Comparison of ENCODE assay signal across 8 cellular contexts in genomic region chr4:140049024-140049923, GRCh38.
DNase-seq lines count a peak whose midpoint lies in the region; ATAC-seq and TF ChIP-seq lines count a peak whose summit lies in the region.

No MANE protein-coding gene starts in this region.

- peaks cover 12% of the 10 kb centered on the region for H3K4me1 ChIP-seq in mucosa of descending colon (ENCODE audit: low read depth)

- no peak overlapping the region for H3K4me3 ChIP-seq in mucosa of descending colon

- no peak for TF ChIP-seq CTCF in mucosa of descending colon (IDR thresholded peaks at IDR 0.05)

- ATAC-seq in HG03135 (IDR thresholded peaks at IDR 0.05; ENCODE audit: unreplicated experiment) (peak; percentile 73), mucosa of descending colon (peak; percentile 87), HG02642 (IDR thresholded peaks at IDR 0.05; ENCODE audit: poor library complexity, unreplicated experiment) (no peak)

- H3K27ac ChIP-seq in substantia nigra (ENCODE audit: low read depth, low read length, poor library complexity, severe bottlenecking): peak overlapping the region; percentile 42

- no peaks in the 10 kb centered on the region for H3K36me3 ChIP-seq in mucosa of descending colon (ENCODE audit: low read depth)

- intact Hi-C loops in mucosa of descending colon (cut with DNase I, micrococcal nuclease): no loop called here

- peak; percentile 48 for TF ChIP-seq POLR2A in erythroblast (IDR thresholded peaks at IDR 0.05; ENCODE audit: low read length)

- no peaks in the 10 kb centered on the region for H3K9me3 ChIP-seq in mucosa of descending colon

- DNase-seq in DMS 273 (lab: John Stamatoyannopoulos, UW; ENCODE audit: unreplicated experiment) (peak; percentile 94), NCI-H526 treated with DMSO at 0.1 percent for 48 hours (lab: John Stamatoyannopoulos, UW) (peak; percentile 79), activated T-cell treated with anti-CD3 and anti-CD28 coated beads for 24 hours (ENCODE audit: low read depth) (peak; percentile 20), erythroblast (lab: John Stamatoyannopoulos, UW) (peak; percentile 20 to 27), mucosa of descending colon (peak; percentile 66 to 69 (median 67)), substantia nigra (lab: John Stamatoyannopoulos, UW) (peak in 21 of 49 donors; percentile 8 to 69 (median 22))
